18 cellular contexts compared by ENCODE assay signal in genomic region chr2:218149865-218150264, GRCh38.
DNase-seq lines count a peak whose midpoint lies in the region; ATAC-seq and TF ChIP-seq lines count a peak whose summit lies in the region.
"Had no signal": no experiment of that assay in that cellular context is flagged by ENCODE, and none has a peak within 500 bp of the region (broad histone marks: within the 10 kb centered on the region; RNA-seq: fewer than 3 reads in every experiment).

No MANE protein-coding gene starts in this region.

- peak; percentile 59 for ATAC-seq in HG02852 (IDR thresholded peaks at IDR 0.05; ENCODE audit: unreplicated experiment)
- no peak for ATAC-seq in HG02642 (IDR thresholded peaks at IDR 0.05; ENCODE audit: poor library complexity, unreplicated experiment)
- ATAC-seq: lower lobe of right lung, right lobe of liver had no signal

- POLR2A ChIA-PET in GM10248 (lab: Yijun Ruan, JAX), result no interaction called here

- no peak for TF ChIP-seq CTCF in GM10248 (IDR thresholded peaks at IDR 0.05; ENCODE audit: control extremely low read depth, extremely low read depth, low read depth, missing control alignments)

- peak; percentile 35 for DNase-seq in GM10248 (ENCODE audit: extremely low spot score)
- peak; percentile 59 for DNase-seq in NOMO-1 treated with DMSO at 0.1 percent for 48 hours (lab: John Stamatoyannopoulos, UW; ENCODE audit: unreplicated experiment)
- peak; percentile 16 for DNase-seq in germinal center (ENCODE audit: low spot score)
- DNase-seq in OCI-M2 (lab: John Stamatoyannopoulos, UW; ENCODE audit: unreplicated experiment), result no peak
- no peak for DNase-seq in DMS153 (lab: John Stamatoyannopoulos, UW)
- no peak for DNase-seq in RPMI8226
- DNase-seq: cerebellar nuclear complex; IMR-90; lower lobe of right lung; NCI-H2171 treated with DMSO at 0.1 percent for 48 hours; NCI-H526 treated with DMSO at 0.1 percent for 48 hours; right lobe of liver; stimulated activated CD4-positive, alpha-beta T cell treated with anti-CD3 and anti-CD28 coated beads, Interleukin-12 subunit alpha, Interleukin-12 subunit beta, amount 100 ng/mL, for 4 hours; stimulated activated CD4-positive, alpha-beta T cell treated with anti-CD3 and anti-CD28 coated beads, Interleukin-4, amount 100 ng/mL, for 24 hours; stimulated activated naive CD4-positive, alpha-beta T cell treated with Interleukin-2 at 50 U/mL for 16 hours; uterus had no signal

- CTCF ChIA-PET in GM10248 (lab: Yijun Ruan, JAX), result no interaction called here

Comparison
In these comparisons a context has a peak if more than half of its experiments do, and no peak if none do; other contexts are left out.
1. DNase-seq: peak in GM10248 (single experiment), NOMO-1 treated with DMSO at 0.1 percent for 48 hours (single experiment) and germinal center (single experiment); none in OCI-M2 (single experiment), DMS153 (single experiment) and RPMI8226 (single experiment).